In the genomic region with DNA sequence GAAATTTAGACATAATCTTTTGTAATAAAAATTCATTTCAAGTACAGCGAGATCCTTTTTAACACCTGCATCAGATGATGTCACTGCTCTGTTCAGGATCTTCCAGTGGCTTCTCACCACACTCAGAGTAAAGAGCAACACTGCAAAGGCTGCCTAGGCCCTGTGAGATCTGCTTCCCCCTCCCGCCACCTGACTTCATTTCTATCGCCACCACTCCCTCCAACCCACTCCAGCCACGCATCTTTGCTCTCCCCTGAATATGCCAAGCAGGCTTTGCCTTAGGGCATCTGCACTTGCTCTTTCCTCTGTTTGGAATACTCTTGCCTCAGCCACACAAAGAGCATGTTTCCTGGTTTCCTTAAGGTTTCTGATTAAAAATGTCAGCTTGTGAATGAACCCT, we compare ENCODE assay signal across 14 cellular contexts. TPM values are rescaled to one million over a fixed set of nuclear protein-coding genes. Genes with fewer than 3 reads are reported as not detected.
A peak's percentile ranks its signal among the peaks of the same experiment; 100 is the strongest.
DNase-seq lines count a peak whose midpoint lies in the region; ATAC-seq and TF ChIP-seq lines count a peak whose summit lies in the region.
"Had no signal": no experiment of that assay in that cellular context is flagged by ENCODE, and none has a peak within 500 bp of the region (broad histone marks: within the 10 kb centered on the region; RNA-seq: fewer than 3 reads in every experiment).

No MANE protein-coding gene starts in this region.

- peak overlapping the region; percentile 11 for H3K4me3 Mint-ChIP-seq in osteocyte (ENCODE audit: unreplicated experiment)

- H3K4me1 ChIP-seq in DOHH2 (ENCODE audit: control insufficient read depth, low read length) (peaks cover 24% of the 10 kb centered on the region), aorta (ENCODE audit: control insufficient read depth in 1 of 2, insufficient read depth in 2 of 2, low read length in 2 of 2) (peaks cover 7 to 10% of the 10 kb centered on the region in 2 donors)
- H3K4me1 ChIP-seq: HAP-1 had no signal

- H3K27ac ChIP-seq in DOHH2 (ENCODE audit: low read depth, low read length), result no peak overlapping the region
- peak overlapping the region in 1 of 2 donors; percentile 79 for H3K27ac ChIP-seq in aorta (ENCODE audit: low read depth in 1 of 2, low read length in 2 of 2)
- H3K27ac ChIP-seq: cardiac muscle cell had no signal

- no peaks in the 10 kb centered on the region for H3K9me2 ChIP-seq in DOHH2 (replicated peaks; ENCODE audit: control insufficient read depth, low read length)

- ATAC-seq in aorta (ENCODE audit: low FRiP score) (no peak), GM21717 (IDR thresholded peaks at IDR 0.05; ENCODE audit: unreplicated experiment) (no peak)

- H4K20me1 ChIP-seq in DOHH2 (ENCODE audit: control insufficient read depth, insufficient read depth, low read depth, low read length), result no peaks in the 10 kb centered on the region; the same call in 1 of the 2 replicates

- peaks cover 74% of the 10 kb centered on the region for H3K4me1 Mint-ChIP-seq in osteocyte (ENCODE audit: unreplicated experiment)

- WGBS in aorta, 2 donors, result 60 to 64% methylated on average over 4 of the region's 4 CpGs

- intact Hi-C loops in aorta (cut with DNase I), result loop anchor here (5.0 to 10.0 kb wide), 2 partner anchors 52 to 54 kb away; no protein-coding TSS in a partner anchor

- peak; percentile 66 for DNase-seq in NCI-H69 (lab: John Stamatoyannopoulos, UW)
- peak; percentile 42 for DNase-seq in epithelial cell of esophagus (ENCODE audit: low read depth)
- DNase-seq in osteocyte (ENCODE audit: extremely low spot score, unreplicated experiment), result no peak
- DNase-seq in amniotic stem cell (lab: John Stamatoyannopoulos, UW), result no peak
- no peak for DNase-seq in aorta
- no peak for DNase-seq in HUDEP-2 (lab: John Stamatoyannopoulos, UW; ENCODE audit: unreplicated experiment in 76 of 76)
- DNase-seq: activated CD8-positive, alpha-beta memory T cell treated with anti-CD3 and anti-CD28 coated beads for 24 hours; hippocampal formation; NCI-H187 treated with DMSO at 0.1 percent for 48 hours; occipital lobe had no signal

- H3K9me3 ChIP-seq in DOHH2 (ENCODE audit: control insufficient read depth, insufficient read depth, low read length), result no peaks in the 10 kb centered on the region
- H3K9me3 ChIP-seq in aorta (ENCODE audit: control insufficient read depth, low read length), result no peaks in the 10 kb centered on the region
- H3K9me3 ChIP-seq: HAP-1 had no signal

- H3K27me3 ChIP-seq in DOHH2 (ENCODE audit: control insufficient read depth, low read length) (no peaks in the 10 kb centered on the region), aorta (ENCODE audit: control insufficient read depth in 1 of 2, insufficient read depth in 2 of 2, low read length in 1 of 2) (no peaks in the 10 kb centered on the region)
- H3K27me3 ChIP-seq: cardiac muscle cell had no signal

- H3F3A ChIP-seq in DOHH2 (ENCODE audit: control insufficient read depth, insufficient read depth), result no peaks in the 10 kb centered on the region

- H3K4me2 ChIP-seq in DOHH2 (ENCODE audit: low read length), result peak overlapping the region; percentile 46

- peaks cover 25% of the 10 kb centered on the region for H3K36me3 Mint-ChIP-seq in osteocyte (ENCODE audit: unreplicated experiment)

- H3K27ac Mint-ChIP-seq in osteocyte (ENCODE audit: unreplicated experiment), result peak overlapping the region; percentile 94

- H3K4me3 ChIP-seq in DOHH2 (ENCODE audit: low read length) (peak overlapping the region; percentile 14; the same call in 1 of the 2 replicates), epithelial cell of esophagus (ENCODE audit: low read length) (no peak overlapping the region), aorta (ENCODE audit: low read length in 2 of 2) (no peak overlapping the region)
- H3K4me3 ChIP-seq: cardiac muscle cell, HAP-1 had no signal

- H3K79me2 ChIP-seq in DOHH2 (ENCODE audit: control insufficient read depth, low read length), result peaks cover 40% of the 10 kb centered on the region

- TF ChIP-seq CTCF in DOHH2 (IDR thresholded peaks at IDR 0.05; ENCODE audit: low read depth, low read length, poor library complexity, severe bottlenecking) (no peak), epithelial cell of esophagus (IDR thresholded peaks at IDR 0.05; ENCODE audit: insufficient read depth, low read depth, low read length, missing control alignments) (no peak), osteocyte (IDR thresholded peaks at IDR 0.05) (no peak)

- peaks cover 16% of the 10 kb centered on the region for H3K36me3 ChIP-seq in DOHH2 (ENCODE audit: control insufficient read depth, low read length)
- H3K36me3 ChIP-seq in aorta (ENCODE audit: control insufficient read depth in 1 of 2, insufficient read depth in 2 of 2, low read length in 1 of 2), result no peaks in the 10 kb centered on the region
- H3K36me3 ChIP-seq: HAP-1 had no signal

- H3K9me3 Mint-ChIP-seq in osteocyte (ENCODE audit: unreplicated experiment), result no peaks in the 10 kb centered on the region

- H3K27me3 Mint-ChIP-seq in osteocyte (ENCODE audit: unreplicated experiment), result no peaks in the 10 kb centered on the region

RNA-seq across cellular contexts. Expression of a gene that starts 58.3 kb away (rescaled TPM):
- total RNA-seq in osteocyte, result 66.6 and 71.8 TPM in 2 replicates
- 10 to 100 TPM; 73.4 to 79.4 TPM for total RNA-seq in aorta
- 10 to 100 TPM; 26.5 to 38.0 TPM for polyA plus RNA-seq in aorta

Comparison
In these comparisons a context has a peak if more than half of its experiments do, and no peak if none do; other contexts are left out.
1. DNase-seq: peak in NCI-H69 (single experiment) and epithelial cell of esophagus (single experiment); none in osteocyte (single experiment), amniotic stem cell (single experiment), aorta (0 of 2) and HUDEP-2 (0 of 76).